In genomic region chr4:20890752-20891151, GRCh38 we compare ENCODE assay signal across 22 cellular contexts.
"Had no signal": no experiment of that assay in that cellular context is flagged by ENCODE, and none has a peak within 500 bp of the region (broad histone marks: within the 10 kb centered on the region; RNA-seq: fewer than 3 reads in every experiment).

No MANE protein-coding gene starts in this region.

- H3K9me3 Mint-ChIP-seq: activated CD4-positive, alpha-beta memory T cell treated with anti-CD3 and anti-CD28 coated beads, Interleukin-2, amount 10 ng/mL, durations not matched to agents 7 days and 5 days; activated naive CD8-positive, alpha-beta T cell treated with anti-CD3 and anti-CD28 coated beads, Interleukin-2, amount 10 ng/mL, durations not matched to agents 7 days and 5 days; activated T-cell treated with anti-CD3 and anti-CD28 coated beads, Interleukin-2, amount 50 U/mL, for 24 hours; activated T-helper 2 cell treated with anti-CD3 and anti-CD28 coated beads, Interferon-gamma antibody, Interleukin-2, Interleukin-4, amounts not matched to agents 10 μg/mL and 5 μg/mL and 100 μg/mL, durations not matched to agents 14 hours and 24 hours and 36 hours; endodermal cell had no signal

- ATAC-seq: body of pancreas, left cardiac atrium, natural killer cell, pancreas, right lobe of liver had no signal

- H3K4me1 ChIP-seq: body of pancreas, pancreas, right lobe of liver, tibial nerve, uterus had no signal

- H3K4me1 Mint-ChIP-seq: activated B cell treated with CpG ODN at 0.5 μM for 24 hours; activated CD4-positive, alpha-beta memory T cell treated with anti-CD3 and anti-CD28 coated beads, Interleukin-2, amount 10 ng/mL, durations not matched to agents 7 days and 5 days; activated naive CD8-positive, alpha-beta T cell treated with anti-CD3 and anti-CD28 coated beads, Interleukin-2, amount 10 ng/mL, durations not matched to agents 7 days and 5 days; endodermal cell had no signal

- FAIRE-seq: pancreas, small intestine had no signal

- H3K27me3 Mint-ChIP-seq: activated B cell treated with CpG ODN at 0.5 μM for 24 hours; activated CD4-positive, alpha-beta memory T cell treated with anti-CD3 and anti-CD28 coated beads, Interleukin-2, amount 10 ng/mL, durations not matched to agents 7 days and 5 days; activated naive CD8-positive, alpha-beta T cell treated with anti-CD3 and anti-CD28 coated beads, Interleukin-2, amount 10 ng/mL, durations not matched to agents 7 days and 5 days; activated T-cell treated with anti-CD3 and anti-CD28 coated beads, Interleukin-2, amount 50 U/mL, for 24 hours; stimulated activated naive CD8-positive, alpha-beta T cell treated with anti-CD3 and anti-CD28 coated beads, Interleukin-15, Interleukin-2, amounts not matched to agents 100 ng/mL and 50 ng/mL, for 24 hours had no signal

- DNase-seq: activated B cell treated with CpG ODN at 0.5 μM for 24 hours; activated CD4-positive, alpha-beta memory T cell treated with anti-CD3 and anti-CD28 coated beads, Interleukin-2, amount 10 ng/mL, durations not matched to agents 7 days and 5 days; activated CD4-positive, alpha-beta T cell treated with anti-CD3 and anti-CD28 coated beads for 4 hours; activated naive CD4-positive, alpha-beta T cell treated with Interleukin-2 at 50 U/mL for 16 hours; activated naive CD8-positive, alpha-beta T cell treated with anti-CD3 and anti-CD28 coated beads, Interleukin-2, amount 10 ng/mL, durations not matched to agents 7 days and 5 days; activated T-cell treated with anti-CD3 and anti-CD28 coated beads, Interleukin-2, amount 50 U/mL, for 24 hours; body of pancreas; caudate nucleus; dorsolateral prefrontal cortex; endodermal cell; left cardiac atrium; natural killer cell; pancreas; right lobe of liver; small intestine; stimulated activated CD4-positive, alpha-beta T cell treated with anti-CD3 and anti-CD28 coated beads, Interleukin-15, amount 100 ng/mL, for 24 hours; stimulated activated CD4-positive, alpha-beta T cell treated with anti-CD3 and anti-CD28 coated beads, Interleukin-2, amount 100 ng/mL, for 48 hours; uterus had no signal

- H3K36me3 Mint-ChIP-seq: activated naive CD8-positive, alpha-beta T cell treated with anti-CD3 and anti-CD28 coated beads, Interleukin-2, amount 10 ng/mL, durations not matched to agents 7 days and 5 days had no signal

- H3K4me3 Mint-ChIP-seq: activated B cell treated with CpG ODN at 0.5 μM for 24 hours; activated CD4-positive, alpha-beta memory T cell treated with anti-CD3 and anti-CD28 coated beads, Interleukin-2, amount 10 ng/mL, durations not matched to agents 7 days and 5 days; activated naive CD8-positive, alpha-beta T cell treated with anti-CD3 and anti-CD28 coated beads, Interleukin-2, amount 10 ng/mL, durations not matched to agents 7 days and 5 days; activated T-cell treated with anti-CD3 and anti-CD28 coated beads, Interleukin-2, amount 50 U/mL, for 24 hours; endodermal cell; natural killer cell; stimulated activated naive CD8-positive, alpha-beta T cell treated with anti-CD3 and anti-CD28 coated beads, Interleukin-15, Interleukin-2, amounts not matched to agents 100 ng/mL and 50 ng/mL, for 24 hours had no signal

- H3K27me3 ChIP-seq: body of pancreas, dorsolateral prefrontal cortex, neutrophil, pancreas, right lobe of liver, tibial nerve, uterus had no signal

- H3K27ac ChIP-seq: body of pancreas, dorsolateral prefrontal cortex, neutrophil, pancreas, right lobe of liver, tibial nerve, uterus had no signal

- H3K27ac Mint-ChIP-seq: activated B cell treated with CpG ODN at 0.5 μM for 24 hours; activated CD4-positive, alpha-beta memory T cell treated with anti-CD3 and anti-CD28 coated beads, Interleukin-2, amount 10 ng/mL, durations not matched to agents 7 days and 5 days; activated naive CD8-positive, alpha-beta T cell treated with anti-CD3 and anti-CD28 coated beads, Interleukin-2, amount 10 ng/mL, durations not matched to agents 7 days and 5 days; activated T-cell treated with anti-CD3 and anti-CD28 coated beads, Interleukin-2, amount 50 U/mL, for 24 hours; activated T-helper 2 cell treated with anti-CD3 and anti-CD28 coated beads, Interferon-gamma antibody, Interleukin-2, Interleukin-4, amounts not matched to agents 10 μg/mL and 5 μg/mL and 100 μg/mL, durations not matched to agents 14 hours and 24 hours and 36 hours; endodermal cell; natural killer cell; stimulated activated naive CD8-positive, alpha-beta T cell treated with anti-CD3 and anti-CD28 coated beads, Interleukin-15, Interleukin-2, amounts not matched to agents 100 ng/mL and 50 ng/mL, for 24 hours had no signal
